In the genomic region with DNA sequence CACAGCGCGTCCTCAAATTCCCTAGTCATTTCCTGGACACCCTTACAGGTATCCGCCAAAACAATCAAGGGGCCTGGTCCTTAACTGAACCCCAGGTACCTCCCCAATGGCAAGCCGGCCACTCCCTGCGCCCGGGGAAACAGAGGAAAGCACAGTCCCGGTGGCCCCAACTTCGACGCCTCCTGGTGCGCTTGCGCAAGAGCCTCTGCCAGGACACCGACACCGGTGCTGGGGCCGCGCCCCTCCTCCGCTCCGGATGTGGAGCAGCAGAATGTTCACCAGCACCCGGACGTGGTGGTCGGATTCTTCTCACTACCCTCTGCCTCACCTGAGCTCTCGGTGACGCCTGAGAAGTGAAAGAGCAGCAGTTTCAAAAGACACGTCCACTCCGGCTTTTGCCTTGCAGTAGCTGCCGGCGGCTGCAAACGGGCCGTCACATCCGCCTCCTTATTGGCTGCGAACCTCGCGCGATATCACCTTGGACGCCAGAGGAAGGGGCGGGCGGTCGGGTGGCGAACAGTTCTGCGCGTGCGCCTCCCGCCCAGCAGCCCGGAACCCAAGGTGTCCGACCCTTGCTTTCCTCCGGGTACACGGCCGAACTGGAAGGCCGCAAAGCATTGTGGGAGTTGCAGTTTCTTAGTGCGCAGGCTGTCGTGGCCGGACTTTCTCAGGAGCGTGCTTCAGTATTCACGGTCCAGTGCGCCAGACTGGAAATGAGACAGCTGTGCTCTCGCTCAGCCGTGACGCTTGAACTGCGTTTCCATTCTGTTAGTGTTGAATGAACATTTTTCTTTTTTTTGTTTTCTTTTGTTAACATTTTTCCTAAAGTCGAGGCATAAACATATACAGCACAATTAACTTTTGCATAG, we compare ENCODE assay signal across 8 cellular contexts. TPM values are rescaled to one million over a fixed set of nuclear protein-coding genes. Genes with fewer than 3 reads are reported as not detected.
DNase-seq lines count a peak whose midpoint lies in the region; ATAC-seq, FAIRE-seq and TF ChIP-seq lines count a peak whose summit lies in the region.

A gene with protein sequence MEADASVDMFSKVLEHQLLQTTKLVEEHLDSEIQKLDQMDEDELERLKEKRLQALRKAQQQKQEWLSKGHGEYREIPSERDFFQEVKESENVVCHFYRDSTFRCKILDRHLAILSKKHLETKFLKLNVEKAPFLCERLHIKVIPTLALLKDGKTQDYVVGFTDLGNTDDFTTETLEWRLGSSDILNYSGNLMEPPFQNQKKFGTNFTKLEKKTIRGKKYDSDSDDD (minus strand): TSS at position 423 of the 869 bp plus-strand sequence. CDS start 3,123 bp downstream, outside the sequence.

- no peaks in the 10 kb centered on the region for H3K4me1 ChIP-seq in HUES48 (ENCODE audit: control insufficient read depth, insufficient read depth, low read length)
- no peaks in the 10 kb centered on the region for H3K4me1 ChIP-seq in NT2/D1 (ENCODE audit: insufficient read depth, insufficient read length)
- H3K4me1 ChIP-seq in mesodermal cell (ENCODE audit: control insufficient read depth, insufficient read depth, low read length, poor library complexity, severe bottlenecking), result no peaks in the 10 kb centered on the region

- no peaks in the 10 kb centered on the region for H3K27me3 Mint-ChIP-seq in Calu3 (ENCODE audit: unreplicated experiment)
- no peaks in the 10 kb centered on the region for H3K27me3 Mint-ChIP-seq in activated CD8-positive, alpha-beta memory T cell treated with anti-CD3 and anti-CD28 coated beads, Interleukin-2, amount 10 ng/mL, durations not matched to agents 7 days and 5 days

- H3K9me3 ChIP-seq in HUES48 (ENCODE audit: control insufficient read depth, insufficient read depth, low read length) (no peaks in the 10 kb centered on the region), NT2/D1 (ENCODE audit: insufficient read depth, low read length) (no peaks in the 10 kb centered on the region), mesodermal cell (ENCODE audit: control insufficient read depth, low read length) (no peaks in the 10 kb centered on the region)

- H3K9me3 Mint-ChIP-seq in Calu3 (ENCODE audit: low read depth, unreplicated experiment), result no peaks in the 10 kb centered on the region
- H3K9me3 Mint-ChIP-seq in activated CD8-positive, alpha-beta memory T cell treated with anti-CD3 and anti-CD28 coated beads, Interleukin-2, amount 10 ng/mL, durations not matched to agents 7 days and 5 days (ENCODE audit: low read depth), result no peaks in the 10 kb centered on the region

- no peak within 1 kb of the TSS for H3K27ac Mint-ChIP-seq in Calu3 (ENCODE audit: unreplicated experiment)
- H3K27ac Mint-ChIP-seq in activated CD8-positive, alpha-beta memory T cell treated with anti-CD3 and anti-CD28 coated beads, Interleukin-2, amount 10 ng/mL, durations not matched to agents 7 days and 5 days, result no peak within 1 kb of the TSS

- H3K27ac ChIP-seq in HUES48 (ENCODE audit: low read depth, low read length) (peak within 1 kb of the TSS; percentile 89), mesodermal cell (ENCODE audit: low read depth, low read length, severe bottlenecking) (peak within 1 kb of the TSS; percentile 92)

- H3K27me3 ChIP-seq in HUES48 (ENCODE audit: control insufficient read depth, insufficient read depth, low read length) (no peaks in the 10 kb centered on the region), NT2/D1 (ENCODE audit: insufficient read depth, insufficient read length) (no peaks in the 10 kb centered on the region)

- DNase-seq in Calu3 (peak; percentile 98), NT2/D1 (ENCODE audit: low read depth, low spot score) (peak; percentile 99)
- DNase-seq in activated CD8-positive, alpha-beta memory T cell treated with anti-CD3 and anti-CD28 coated beads, Interleukin-2, amount 10 ng/mL, durations not matched to agents 7 days and 5 days, result peak; percentile 99
- peak; percentile 96 to 97 for DNase-seq in stimulated activated CD8-positive, alpha-beta memory T cell treated with anti-CD3 and anti-CD28 coated beads, Interleukin-15, amount 100 ng/mL, for 4 hours (ENCODE audit: low read depth in 2 of 2)

- TSS peak; percentile 67 for BruUV-seq in Calu3 (replicated peaks; lab: Mats Ljungman, UMichigan)

- CTCF ChIA-PET in Calu3 (lab: Charles Lee), result interaction anchor here (0.6 kb wide), 1 partner anchor 18 kb away, joined by 3 read pairs; no protein-coding TSS in a partner anchor
- CTCF ChIA-PET in activated CD8-positive, alpha-beta memory T cell treated with anti-CD3 and anti-CD28 coated beads, Interleukin-2, amount 10 ng/mL, durations not matched to agents 7 days and 5 days (lab: Charles Lee), result interaction anchor here (0.6 to 4.2 kb wide), 9 partner anchors 10 to 687 kb away, joined by 3 to 20 read pairs (median 3); partner anchors contain the start of gene REV1

- H3K4me3 ChIP-seq in HUES48 (ENCODE audit: low read depth, low read length) (peak within 1 kb of the TSS; percentile 93), NT2/D1 (ENCODE audit: insufficient read length, low read depth) (peak within 1 kb of the TSS; percentile 96), mesodermal cell (ENCODE audit: extremely low read depth, insufficient read depth, low read length, poor library complexity, severe bottlenecking) (peak within 1 kb of the TSS; percentile 87)

- intact Hi-C loops in Calu3 (cut with micrococcal nuclease; ENCODE audit: unreplicated experiment), result loop anchor here (2.0 kb wide), 1 partner anchor 155 kb away; the partner anchor contains the start of genes MITD1 and MRPL30

- no peak for TF ChIP-seq CTCF in Calu3 (IDR thresholded peaks at IDR 0.05; ENCODE audit: unreplicated experiment)

- H3K9ac ChIP-seq in HUES48 (ENCODE audit: low read depth, low read length), result peak within 1 kb of the TSS; percentile 84
- peak within 1 kb of the TSS; percentile 96 for H3K9ac ChIP-seq in NT2/D1 (ENCODE audit: insufficient read length, low read depth)

- no peak within 1 kb of the TSS for H3K4me3 Mint-ChIP-seq in Calu3 (ENCODE audit: low read depth, unreplicated experiment)
- no peak within 1 kb of the TSS for H3K4me3 Mint-ChIP-seq in activated CD8-positive, alpha-beta memory T cell treated with anti-CD3 and anti-CD28 coated beads, Interleukin-2, amount 10 ng/mL, durations not matched to agents 7 days and 5 days

- H3K36me3 Mint-ChIP-seq in Calu3 (ENCODE audit: insufficient read depth, unreplicated experiment), result peaks cover 18% of the 10 kb centered on the region
- H3K36me3 Mint-ChIP-seq in activated CD8-positive, alpha-beta memory T cell treated with anti-CD3 and anti-CD28 coated beads, Interleukin-2, amount 10 ng/mL, durations not matched to agents 7 days and 5 days, result peaks cover 24% of the 10 kb centered on the region

- peak; percentile 62 for ATAC-seq in GM21423 (IDR thresholded peaks at IDR 0.05; ENCODE audit: unreplicated experiment)
- ATAC-seq in activated CD8-positive, alpha-beta memory T cell treated with anti-CD3 and anti-CD28 coated beads, Interleukin-2, amount 10 ng/mL, durations not matched to agents 7 days and 5 days, result peak; percentile 87

- peaks cover 20% of the 10 kb centered on the region for H3K36me3 ChIP-seq in HUES48 (ENCODE audit: control insufficient read depth, insufficient read depth, low read length)
- H3K36me3 ChIP-seq in NT2/D1 (ENCODE audit: insufficient read depth, insufficient read length, low read length), result peaks cover 32% of the 10 kb centered on the region
- peaks cover 31% of the 10 kb centered on the region for H3K36me3 ChIP-seq in mesodermal cell (ENCODE audit: control insufficient read depth, insufficient read depth, low read length)

- 0% methylated on average over 50 of the region's 59 CpGs for WGBS in mesodermal cell (ENCODE audit: insufficient coverage in 2 of 2), 2 experiments

- peak; percentile 94 for FAIRE-seq in endometrium (lab: Jason Lieb, UNC)

- no peaks in the 10 kb centered on the region for H3K4me1 Mint-ChIP-seq in Calu3 (ENCODE audit: low read depth, unreplicated experiment)
- H3K4me1 Mint-ChIP-seq in activated CD8-positive, alpha-beta memory T cell treated with anti-CD3 and anti-CD28 coated beads, Interleukin-2, amount 10 ng/mL, durations not matched to agents 7 days and 5 days, result peaks cover 43% of the 10 kb centered on the region

RNA-seq across cellular contexts. Expression of the gene that starts here (rescaled TPM):
- 39.8 and 40.5 TPM in 2 replicates for total RNA-seq in Calu3 (2022)
- 10 to 100 TPM; 29.0 to 34.1 TPM for total RNA-seq in activated CD8-positive, alpha-beta memory T cell treated with anti-CD3 and anti-CD28 coated beads, Interleukin-2, amount 10 ng/mL, durations not matched to agents 7 days and 5 days
- polyA plus RNA-seq in mesodermal cell (2013, experiment 1 of 2), result 51.2 TPM
- 52.3 TPM for polyA plus RNA-seq in mesodermal cell (2013, experiment 2 of 2)

Comparison
In these comparisons a context has a peak if more than half of its experiments do, and no peak if none do; other contexts are left out.
1. Peak in every context shown above with its lines: DNase-seq, ATAC-seq, H3K4me3 ChIP-seq and H3K27ac ChIP-seq.